ENCODE assay signal across 10 cellular contexts in genomic region chr6:89270951-89271721, GRCh38. TPM values are rescaled to one million over a fixed set of nuclear protein-coding genes. Genes with fewer than 3 reads are reported as not detected.
DNase-seq lines count a peak whose midpoint lies in the region; ATAC-seq and TF ChIP-seq lines count a peak whose summit lies in the region.
"Had no signal": no experiment of that assay in that cellular context is flagged by ENCODE, and none has a peak within 500 bp of the region (broad histone marks: within the 10 kb centered on the region; RNA-seq: fewer than 3 reads in every experiment).

No MANE protein-coding gene starts in this region.

- H3K4me1 ChIP-seq in MM.1S (ENCODE audit: low read length), result peaks cover 36% of the 10 kb centered on the region
- H3K4me1 ChIP-seq: prostate gland had no signal

- H3F3A ChIP-seq in MM.1S (ENCODE audit: insufficient read depth, low read length), result peaks cover 20% of the 10 kb centered on the region

- H3K9me2 ChIP-seq in MM.1S (replicated peaks; ENCODE audit: insufficient read depth, low read length), result no peaks in the 10 kb centered on the region

- peak overlapping the region; percentile 94 for H3K27ac ChIP-seq in MM.1S (ENCODE audit: low read length)
- H3K27ac ChIP-seq: prostate gland had no signal

- intact Hi-C loops in posterior vena cava (cut with DNase I), result no loop called here

- H3K79me2 ChIP-seq in MM.1S (ENCODE audit: low read length), result no peaks in the 10 kb centered on the region

- H3K4me2 ChIP-seq in MM.1S (ENCODE audit: low read depth, low read length), result peak overlapping the region; percentile 89

- peak overlapping the region; percentile 87 for H2AFZ ChIP-seq in MM.1S (ENCODE audit: low read length)

- peak overlapping the region; percentile 67 for H3K9ac ChIP-seq in MM.1S (ENCODE audit: low read length)

- no peaks in the 10 kb centered on the region for H3K9me3 ChIP-seq in MM.1S (replicated peaks; ENCODE audit: insufficient read depth, low read length)
- H3K9me3 ChIP-seq: prostate gland had no signal

- TF ChIP-seq CTCF in MM.1S (IDR thresholded peaks at IDR 0.05; ENCODE audit: low read length), result peak; percentile 27; the same call in 1 of the 2 replicates

- no peaks in the 10 kb centered on the region for H4K20me1 ChIP-seq in MM.1S (ENCODE audit: insufficient read depth, low read length)

- peak; percentile 61 for DNase-seq in MM.1S
- peak; percentile 74 for DNase-seq in mesenteric fat pad (ENCODE audit: low spot score)
- no peak for DNase-seq in NCI-H510A (lab: John Stamatoyannopoulos, UW)
- no peak for DNase-seq in NCI-H748 (lab: John Stamatoyannopoulos, UW; ENCODE audit: unreplicated experiment)
- DNase-seq in posterior vena cava (ENCODE audit: low spot score), result no peak
- DNase-seq: NCI-H774 had no signal

- H3K4me3 ChIP-seq in MM.1S (ENCODE audit: low read length), result peak overlapping the region; percentile 46
- H3K4me3 ChIP-seq: prostate gland had no signal

- ATAC-seq in GM18868 (IDR thresholded peaks at IDR 0.05; ENCODE audit: unreplicated experiment) (peak; percentile 80), GM21737 (IDR thresholded peaks at IDR 0.05; ENCODE audit: unreplicated experiment) (peak; percentile 58), GM18519 (IDR thresholded peaks at IDR 0.05; ENCODE audit: low FRiP score, unreplicated experiment) (no peak)

- H3K36me3 ChIP-seq in MM.1S (replicated peaks; ENCODE audit: insufficient read depth, low read length), result no peaks in the 10 kb centered on the region
- H3K36me3 ChIP-seq: prostate gland had no signal

- H3K27me3 ChIP-seq in MM.1S (replicated peaks; ENCODE audit: insufficient read depth, low read length), result no peaks in the 10 kb centered on the region

RNA-seq across cellular contexts. Expression of gene GABRR2, which starts 44.0 kb away (rescaled TPM):
- total RNA-seq in mesenteric fat pad (2.2 TPM), posterior vena cava (1 to 10 TPM in 1 of 2 donors, under 1 TPM in 1; 0.93 to 1.7 TPM)

RNA-seq across cellular contexts. Expression of gene GABRR1, which starts 54.0 kb away (rescaled TPM):
- not detected for total RNA-seq in mesenteric fat pad
- under 1 TPM; 0.19 to 0.29 TPM for total RNA-seq in posterior vena cava

Comparison
In these comparisons a context has a peak if more than half of its experiments do, and no peak if none do; other contexts are left out.
1. DNase-seq: peak in MM.1S (single experiment) and mesenteric fat pad (single experiment); none in NCI-H510A (single experiment), NCI-H748 (single experiment) and posterior vena cava (single experiment).